1 cellular context compared by ENCODE assay signal in the genomic region with DNA sequence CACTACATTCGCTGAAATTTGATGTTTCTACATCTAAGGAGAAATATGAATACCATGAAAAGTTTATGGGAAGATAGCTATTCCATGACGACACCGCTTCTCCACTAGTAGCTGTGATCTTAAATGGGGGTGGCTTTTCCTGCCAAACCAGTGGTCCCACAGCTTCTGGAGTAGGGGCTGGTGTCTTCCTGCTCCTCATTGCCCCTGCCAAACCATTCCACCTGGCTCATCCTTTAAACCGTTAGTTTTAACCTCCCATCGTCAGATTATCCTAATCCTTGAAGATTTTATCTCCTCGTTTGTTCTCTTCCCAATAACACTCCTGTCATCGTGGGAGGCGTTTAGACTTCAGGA.
TF ChIP-seq lines count a peak whose summit lies in the region.

No MANE protein-coding gene starts in this region.

TF ChIP-seq in SK-N-SH, 30 proteins besides CTCF, POLR2A, EP300 and RAD21 (continued from another document):
- no peak for TF ChIP-seq CHD2 (IDR thresholded peaks at IDR 0.05; ENCODE audit: low read length, partially characterized antibody)
- no peak for TF ChIP-seq USF1 (IDR thresholded peaks at IDR 0.05; ENCODE audit: borderline replicate concordance, low read depth)
- no peak for TF ChIP-seq REST (IDR thresholded peaks at IDR 0.05; ENCODE audit: low read depth, low read length)
- no peak for TF ChIP-seq YY1 (IDR thresholded peaks at IDR 0.05; ENCODE audit: low read depth)
- TF ChIP-seq JUND (IDR thresholded peaks at IDR 0.05), result no peak
